Comparison of ENCODE assay signal across 8 cellular contexts in genomic region chr20:11274137-11274536, GRCh38.
DNase-seq lines count a peak whose midpoint lies in the region; ATAC-seq and TF ChIP-seq lines count a peak whose summit lies in the region.

No MANE protein-coding gene starts in this region.

- no peak overlapping the region for H3K4me3 Mint-ChIP-seq in CD14-positive monocyte

- no peak overlapping the region for H3K27ac ChIP-seq in ascending aorta

- H3K4me1 Mint-ChIP-seq in CD14-positive monocyte = no peaks in the 10 kb centered on the region

- DNase-seq in GM03348 (ENCODE audit: low spot score) (peak; percentile 74), NCI-H345 (lab: John Stamatoyannopoulos, UW) (peak; percentile 74), ascending aorta (ENCODE audit: low spot score in 2 of 2) (peak in 1 of 2 donors; percentile 69), hippocampal formation (lab: John Stamatoyannopoulos, UW) (peak; percentile 20 to 86), stromal cell of bone marrow (ENCODE audit: low read depth) (peak; percentile 53), CD14-positive monocyte (ENCODE audit: low spot score) (no peak)

- no peaks in the 10 kb centered on the region for H3K27me3 ChIP-seq in ascending aorta

- peaks cover 0 to 3% of the 10 kb centered on the region in 2 donors for H3K4me1 ChIP-seq in ascending aorta

- H3K4me3 ChIP-seq in ascending aorta = no peak overlapping the region

- peaks cover 0 to 2% (median 1%) of the 10 kb centered on the region in 3 donors for H3K27me3 Mint-ChIP-seq in CD14-positive monocyte (ENCODE audit: low read depth in 3 of 3)

- intact Hi-C loops in ascending aorta (cut with DNase I) = loop anchor here (2.0 to 10.0 kb wide), 4 partner anchors 519 to 839 kb away; partner anchors contain the start of genes MKKS and SLX4IP
- intact Hi-C loops in CD14-positive monocyte (cut with micrococcal nuclease) = no loop called here

- H3K36me3 ChIP-seq in ascending aorta = no peaks in the 10 kb centered on the region

- no peaks in the 10 kb centered on the region for H3K36me3 Mint-ChIP-seq in CD14-positive monocyte

- TF ChIP-seq CTCF in ascending aorta (IDR thresholded peaks at IDR 0.05) (peak; percentile 58 to 77 (median 58)), CD14-positive monocyte (IDR thresholded peaks at IDR 0.05) (no peak)

- no peaks in the 10 kb centered on the region for H3K9me3 ChIP-seq in ascending aorta

- ATAC-seq in HG03095 (IDR thresholded peaks at IDR 0.05; ENCODE audit: unreplicated experiment) (peak; percentile 54), HG02610 (IDR thresholded peaks at IDR 0.05; ENCODE audit: unreplicated experiment) (no peak)

- H3K27ac Mint-ChIP-seq in CD14-positive monocyte = no peak overlapping the region

- peaks cover 0 to 6% (median 1%) of the 10 kb centered on the region in 7 donors for H3K9me3 Mint-ChIP-seq in CD14-positive monocyte
